In the genomic region with DNA sequence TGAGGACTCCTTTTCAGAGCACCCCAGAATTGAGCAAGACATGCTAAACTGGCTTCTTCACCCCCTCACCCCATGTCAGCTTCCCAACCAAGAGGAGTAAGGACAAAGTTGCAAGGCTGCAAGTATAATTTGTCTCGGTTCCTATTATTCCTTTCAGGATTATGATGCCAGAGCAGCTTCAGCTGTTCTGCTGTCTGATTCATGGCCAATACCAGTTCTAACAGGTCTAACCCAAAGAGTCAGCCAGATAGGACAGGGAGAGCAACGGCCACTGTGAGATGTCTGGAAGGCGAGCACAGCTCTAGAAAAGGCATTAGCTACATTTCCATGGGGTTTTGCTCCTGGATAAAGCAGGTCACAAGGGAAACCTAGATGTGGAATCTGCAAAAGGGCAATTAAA, we compare ENCODE assay signal across 29 cellular contexts. TPM values are rescaled to one million over a fixed set of nuclear protein-coding genes. Genes with fewer than 3 reads are reported as not detected.
DNase-seq lines count a peak whose midpoint lies in the region; ATAC-seq and TF ChIP-seq lines count a peak whose summit lies in the region.
"Had no signal": no experiment of that assay in that cellular context is flagged by ENCODE, and none has a peak within 500 bp of the region (broad histone marks: within the 10 kb centered on the region; RNA-seq: fewer than 3 reads in every experiment).

No MANE protein-coding gene starts in this region.

- no peaks in the 10 kb centered on the region for H3K27me3 ChIP-seq in esophagus squamous epithelium
- H3K27me3 ChIP-seq: gastrocnemius medialis, vagina had no signal

- intact Hi-C loops in esophagus squamous epithelium (cut with DNase I), result no loop called here

- peaks cover 3 to 73% (median 12%) of the 10 kb centered on the region in 3 donors for H3K4me1 ChIP-seq in esophagus squamous epithelium

- no peak for TF ChIP-seq POLR2A in esophagus squamous epithelium (IDR thresholded peaks at IDR 0.05)

- POLR2A ChIA-PET in RWPE1 (lab: Yijun Ruan, JAX; ENCODE audit: low non-redundant PET), result interaction anchor here (0.9 kb wide), 1 partner anchor 54 kb away, joined by 3 read pairs; no protein-coding TSS in a partner anchor

- H3K27ac ChIP-seq in RWPE1 (peak overlapping the region; percentile 58; the same call in 1 of the 2 replicates), esophagus squamous epithelium (peak overlapping the region in 3 of 4 donors; percentile 35 to 64 (median 59))
- H3K27ac ChIP-seq: gastrocnemius medialis, SK-N-MC, vagina had no signal

- no peak for TF ChIP-seq CTCF in RWPE1 (conservative IDR thresholded peaks at IDR 0.05; ENCODE audit: low read depth)
- TF ChIP-seq CTCF in esophagus squamous epithelium (IDR thresholded peaks at IDR 0.05), result no peak

- CTCF ChIA-PET in RWPE1 (lab: Yijun Ruan, JAX), result interaction anchor here (0.5 kb wide), 1 partner anchor 21 kb away, joined by 4 read pairs; no protein-coding TSS in a partner anchor

- no peaks in the 10 kb centered on the region for H3K36me3 ChIP-seq in esophagus squamous epithelium
- H3K36me3 ChIP-seq: gastrocnemius medialis, vagina had no signal

- no peak for ATAC-seq in GM21723 (IDR thresholded peaks at IDR 0.05; ENCODE audit: unreplicated experiment)
- ATAC-seq: activated CD4-positive, CD25-positive, alpha-beta regulatory T cell treated with anti-CD3 and anti-CD28 coated beads, Interleukin-2, amount 50 U/mL, for 24 hours; gastrocnemius medialis; left lobe of liver; naive thymus-derived CD4-positive, alpha-beta T cell had no signal

- H3K4me3 ChIP-seq in esophagus squamous epithelium, result no peak overlapping the region
- H3K4me3 ChIP-seq: gastrocnemius medialis, SK-N-MC, skin epidermis, vagina had no signal

- 37 to 58% methylated on average over 3 of the region's 3 CpGs for WGBS in esophagus squamous epithelium, 2 donors

- DNase-seq in NCI-H2029 (lab: John Stamatoyannopoulos, UW) (peak; percentile 26), NCI-H2029 treated with DMSO at 0.1 percent for 48 hours (lab: John Stamatoyannopoulos, UW) (no peak), RWPE1 (ENCODE audit: low spot score) (peak; percentile 63), esophagus squamous epithelium (lab: John Stamatoyannopoulos, UW) (no peak), renal cortical epithelial cell (ENCODE audit: low read depth) (peak; percentile 55), hypothalamus (lab: John Stamatoyannopoulos, UW) (no peak), cerebellum (ENCODE audit: low spot score) (no peak)
- DNase-seq: activated CD4-positive, alpha-beta memory T cell treated with anti-CD3 and anti-CD28 coated beads for 36 hours; activated CD8-positive, alpha-beta memory T cell treated with anti-CD3 and anti-CD28 coated beads, Interleukin-2, amount 50 U/mL, for 4 hours; activated naive CD4-positive, alpha-beta T cell treated with anti-CD3 and anti-CD28 coated beads, Interleukin-2, amount 10 ng/mL, durations not matched to agents 7 days and 5 days; amniotic stem cell; effector CD8-positive, alpha-beta T cell; erythroblast; gastrocnemius medialis; H9; hippocampal formation; immature natural killer cell; naive thymus-derived CD4-positive, alpha-beta T cell; NCI-H1694 treated with DMSO at 0.1 percent for 48 hours; NCI-H226; NCI-H774; RPMI8226 had no signal

- H3K9me3 ChIP-seq in esophagus squamous epithelium, result no peaks in the 10 kb centered on the region
- H3K9me3 ChIP-seq: gastrocnemius medialis, vagina had no signal

RNA-seq across cellular contexts. Expression of gene HOOK1, which starts 53.3 kb away (rescaled TPM):
- total RNA-seq in esophagus squamous epithelium, result 10 to 100 TPM; 13.7 to 35.1 (median 28.1) TPM
- total RNA-seq in renal cortical epithelial cell, result 18.6 and 45.2 TPM in 2 replicates
- total RNA-seq in cerebellum, result 17.2 TPM
- total RNA-seq: A172 had no signal

Comparison
In these comparisons a context has a peak if more than half of its experiments do, and no peak if none do; other contexts are left out.
1. DNase-seq: peak in NCI-H2029 (single experiment), RWPE1 (single experiment) and renal cortical epithelial cell (single experiment); none in NCI-H2029 treated with DMSO at 0.1 percent for 48 hours (single experiment), esophagus squamous epithelium (single experiment), hypothalamus (0 of 51) and cerebellum (single experiment).